ENCODE assay signal across 8 cellular contexts in genomic region chrX:41084360-41085104, GRCh38. TPM values are rescaled to one million over a fixed set of nuclear protein-coding genes. Genes with fewer than 3 reads are reported as not detected.
DNase-seq lines count a peak whose midpoint lies in the region; ATAC-seq and TF ChIP-seq lines count a peak whose summit lies in the region.

No MANE protein-coding gene starts in this region.

- DNase-seq in C1 segment of cervical spinal cord (lab: John Stamatoyannopoulos, UW) (peak; percentile 76 to 100 (median 96)), NCI-H526 treated with DMSO at 0.1 percent for 48 hours (lab: John Stamatoyannopoulos, UW) (peak; percentile 98), coronary artery (ENCODE audit: low spot score) (peak; percentile 99)
- peak; percentile 94 for DNase-seq in activated CD4-positive, alpha-beta T cell treated with anti-CD3 and anti-CD28 coated beads, Interleukin-2, amount 10 ng/mL, durations not matched to agents 7 days and 5 days
- DNase-seq in stimulated activated CD4-positive, alpha-beta T cell treated with anti-CD3 and anti-CD28 coated beads, Interleukin-1b, Interleukin-23, amount 100 ng/mL, for 24 hours (ENCODE audit: low read depth in 4 of 4, low spot score in 1 of 4) = peak; percentile 90 to 100 (median 92)

- H3K27ac ChIP-seq in coronary artery (peak overlapping the region; percentile 95 to 98), layer of hippocampus (ENCODE audit: low read depth, low read length) (peak overlapping the region; percentile 99)

- peaks cover 26% of the 10 kb centered on the region for H3K4me1 Mint-ChIP-seq in activated CD4-positive, alpha-beta T cell treated with anti-CD3 and anti-CD28 coated beads, Interleukin-2, amount 10 ng/mL, durations not matched to agents 7 days and 5 days

- peak overlapping the region; percentile 90 for H3K4me3 Mint-ChIP-seq in activated CD4-positive, alpha-beta T cell treated with anti-CD3 and anti-CD28 coated beads, Interleukin-2, amount 10 ng/mL, durations not matched to agents 7 days and 5 days

- H3K9me3 Mint-ChIP-seq in activated CD4-positive, alpha-beta T cell treated with anti-CD3 and anti-CD28 coated beads, Interleukin-2, amount 10 ng/mL, durations not matched to agents 7 days and 5 days = no peaks in the 10 kb centered on the region

- CTCF ChIA-PET in activated CD4-positive, alpha-beta T cell treated with anti-CD3 and anti-CD28 coated beads, Interleukin-2, amount 10 ng/mL, durations not matched to agents 7 days and 5 days (lab: Charles Lee) = interaction anchor here (0.6 to 2.2 kb wide), 4 partner anchors 30 to 229 kb away, joined by 3 to 11 read pairs (median 4); no protein-coding TSS in a partner anchor

- H3K27me3 ChIP-seq in layer of hippocampus (ENCODE audit: control insufficient read depth, insufficient read depth, low read length) = no peaks in the 10 kb centered on the region

- ATAC-seq in GM19351 (IDR thresholded peaks at IDR 0.05; ENCODE audit: unreplicated experiment) (peak; percentile 64), HG03520 (IDR thresholded peaks at IDR 0.05; ENCODE audit: unreplicated experiment) (peak; percentile 60)

- POLR2A ChIA-PET in activated CD4-positive, alpha-beta T cell treated with anti-CD3 and anti-CD28 coated beads, Interleukin-2, amount 10 ng/mL, durations not matched to agents 7 days and 5 days (lab: Charles Lee) = no interaction called here

- peaks cover 1% of the 10 kb centered on the region for H3K27me3 Mint-ChIP-seq in activated CD4-positive, alpha-beta T cell treated with anti-CD3 and anti-CD28 coated beads, Interleukin-2, amount 10 ng/mL, durations not matched to agents 7 days and 5 days

- peak overlapping the region; percentile 100 for H3K27ac Mint-ChIP-seq in activated CD4-positive, alpha-beta T cell treated with anti-CD3 and anti-CD28 coated beads, Interleukin-2, amount 10 ng/mL, durations not matched to agents 7 days and 5 days

- no peak for TF ChIP-seq CTCF in coronary artery (IDR thresholded peaks at IDR 0.05)

- H3K4me3 ChIP-seq in coronary artery = peak overlapping the region; percentile 85

- H3K36me3 Mint-ChIP-seq in activated CD4-positive, alpha-beta T cell treated with anti-CD3 and anti-CD28 coated beads, Interleukin-2, amount 10 ng/mL, durations not matched to agents 7 days and 5 days (ENCODE audit: low read depth) = peaks cover 16% of the 10 kb centered on the region

RNA-seq across cellular contexts. Expression of gene USP9X, which starts 0.7 kb away (rescaled TPM):
- 10 to 100 TPM; 45.5 to 57.5 TPM for total RNA-seq in activated CD4-positive, alpha-beta T cell treated with anti-CD3 and anti-CD28 coated beads, Interleukin-2, amount 10 ng/mL, durations not matched to agents 7 days and 5 days

Comparison
In these comparisons a context has a peak if more than half of its experiments do, and no peak if none do; other contexts are left out.
1. Peak in every context shown above with its lines: DNase-seq, ATAC-seq, H3K4me3 ChIP-seq and H3K27ac ChIP-seq.